Comparison of ENCODE assay signal across 11 cellular contexts in genomic region chr19:32464279-32464678, GRCh38. TPM values are rescaled to one million over a fixed set of nuclear protein-coding genes. Genes with fewer than 3 reads are reported as not detected.
DNase-seq lines count a peak whose midpoint lies in the region; ATAC-seq, FAIRE-seq and TF ChIP-seq lines count a peak whose summit lies in the region.
"Had no signal": no experiment of that assay in that cellular context is flagged by ENCODE, and none has a peak within 500 bp of the region (broad histone marks: within the 10 kb centered on the region; RNA-seq: fewer than 3 reads in every experiment).

No MANE protein-coding gene starts in this region.

- peak; percentile 42 for TF ChIP-seq CTCF in cardiac fibroblast (IDR thresholded peaks at IDR 0.05; ENCODE audit: low read depth, low read length)

- FAIRE-seq in urothelium cell line (lab: Jason Lieb, UNC): no peak

- DNase-seq in NCI-H524 (lab: John Stamatoyannopoulos, UW) (peak; percentile 4 to 27), NCI-H524 treated with DMSO at 0.1 percent for 48 hours (lab: John Stamatoyannopoulos, UW) (no peak), NCI-H2227 treated with DMSO at 0.1 percent for 48 hours (lab: John Stamatoyannopoulos, UW) (peak; percentile 88), cardiac fibroblast (ENCODE audit: low read depth in 2 of 2) (peak; percentile 29 to 39), renal cortical epithelial cell (ENCODE audit: low read depth) (peak; percentile 17), urothelium cell line (ENCODE audit: low spot score) (no peak)
- DNase-seq in activated CD4-positive, alpha-beta T cell treated with anti-CD3 and anti-CD28 coated beads, Interleukin-2, amount 50 U/mL, for 1 hour: no peak
- DNase-seq: MG63, right cardiac atrium had no signal

- no peak for ATAC-seq in GM19467 (IDR thresholded peaks at IDR 0.05; ENCODE audit: unreplicated experiment)
- ATAC-seq: right cardiac atrium had no signal

- H3K4me3 ChIP-seq in cardiac fibroblast (replicated peaks in 1 of 2; ENCODE audit: low read depth in 2 of 2, low read length in 2 of 2): no peak overlapping the region
- H3K4me3 ChIP-seq: MG63, thoracic aorta had no signal

RNA-seq across cellular contexts. Expression of gene DPY19L3, which starts 58.7 kb away (rescaled TPM):
- total RNA-seq in renal cortical epithelial cell: 12.3 and 19.3 TPM in 2 replicates

Comparison
In these comparisons a context has a peak if more than half of its experiments do, and no peak if none do; other contexts are left out.
1. DNase-seq: peak in NCI-H524 (2 of 2), NCI-H2227 treated with DMSO at 0.1 percent for 48 hours (single experiment), cardiac fibroblast (2 of 2) and renal cortical epithelial cell (single experiment); none in NCI-H524 treated with DMSO at 0.1 percent for 48 hours (single experiment), urothelium cell line (single experiment) and activated CD4-positive, alpha-beta T cell treated with anti-CD3 and anti-CD28 coated beads, Interleukin-2, amount 50 U/mL, for 1 hour (single experiment).